ENCODE assay signal across 19 cellular contexts in genomic region chr5:88677502-88677901, GRCh38.
DNase-seq lines count a peak whose midpoint lies in the region; ATAC-seq and TF ChIP-seq lines count a peak whose summit lies in the region.
"Had no signal": no experiment of that assay in that cellular context is flagged by ENCODE, and none has a peak within 500 bp of the region (broad histone marks: within the 10 kb centered on the region; RNA-seq: fewer than 3 reads in every experiment).

No MANE protein-coding gene starts in this region.

- H3K9me2 ChIP-seq in OCI-LY1 (ENCODE audit: low read depth, low read length) = no peaks in the 10 kb centered on the region

- peak overlapping the region in 1 of 4 donors; percentile 76 for H3K4me3 Mint-ChIP-seq in IgD-negative memory B cell
- H3K4me3 Mint-ChIP-seq: activated B cell treated with CpG ODN at 0.5 μM for 24 hours, nephron progenitor cell had no signal

- ATAC-seq in GM18867 (IDR thresholded peaks at IDR 0.05; ENCODE audit: unreplicated experiment) = no peak
- ATAC-seq: GM12878, heart left ventricle, psoas muscle, Right ventricle myocardium inferior had no signal

- no peak overlapping the region for H2AFZ ChIP-seq in OCI-LY1 (ENCODE audit: low read length)

- H3K9ac ChIP-seq in OCI-LY1 (ENCODE audit: low read length) = no peak overlapping the region; the same call in 1 of the 2 replicates
- H3K9ac ChIP-seq: BLaER1 had no signal

- peak overlapping the region; percentile 83 to 88 (median 87) for H3K27ac Mint-ChIP-seq in IgD-negative memory B cell
- H3K27ac Mint-ChIP-seq: activated B cell treated with CpG ODN at 0.5 μM for 24 hours, nephron progenitor cell had no signal

- H3K4me2 ChIP-seq in OCI-LY1 (ENCODE audit: low read length) = peak overlapping the region; percentile 91
- H3K4me2 ChIP-seq: BLaER1, smooth muscle cell had no signal

- no peak for TF ChIP-seq CTCF in OCI-LY1 (IDR thresholded peaks at IDR 0.05; ENCODE audit: low read length)

- peaks cover 4 to 27% (median 17%) of the 10 kb centered on the region in 3 donors for H3K4me1 Mint-ChIP-seq in IgD-negative memory B cell

- no peaks in the 10 kb centered on the region for H3K27me3 ChIP-seq in OCI-LY1 (ENCODE audit: insufficient read depth, low read length)

- peaks cover 4% of the 10 kb centered on the region; the same call in 1 of the 2 replicates for H3K36me3 ChIP-seq in OCI-LY1 (ENCODE audit: insufficient read depth, low read length)
- H3K36me3 ChIP-seq: BLaER1, heart left ventricle had no signal

- H3K27ac ChIP-seq in OCI-LY1 (ENCODE audit: low read depth, low read length, poor library complexity, severe bottlenecking) (no peak overlapping the region), caudate nucleus (ENCODE audit: low read depth, low read length) (peak overlapping the region; percentile 98)
- H3K27ac ChIP-seq: BLaER1, heart left ventricle, psoas muscle had no signal

- H3K79me2 ChIP-seq in OCI-LY1 (ENCODE audit: insufficient read depth, low read length) = peaks cover 10% of the 10 kb centered on the region

- no peaks in the 10 kb centered on the region; the same call in 1 of the 2 replicates for H3F3A ChIP-seq in OCI-LY1 (ENCODE audit: insufficient read depth, low read length)

- DNase-seq in caudate nucleus (lab: John Stamatoyannopoulos, UW) = no peak
- peak; percentile 22 for DNase-seq in putamen (ENCODE audit: low spot score)
- no peak for DNase-seq in NCI-H1048 (lab: John Stamatoyannopoulos, UW)
- no peak for DNase-seq in mesenteric fat pad (ENCODE audit: low spot score)
- DNase-seq: activated B cell treated with CpG ODN at 0.5 μM for 24 hours; activated T-cell treated with anti-CD3 and anti-CD28 coated beads, Interleukin-2, amount 50 U/mL, for 48 hours; cerebellar nuclear complex; heart left ventricle; NCI-H187 treated with DMSO at 0.1 percent for 48 hours; nephron progenitor cell; psoas muscle; stimulated activated CD8-positive, alpha-beta memory T cell treated with anti-CD3 and anti-CD28 coated beads, Interleukin-4, amount 100 ng/mL, for 48 hours had no signal

- H3K9me3 ChIP-seq in OCI-LY1 (ENCODE audit: low read length) = no peaks in the 10 kb centered on the region
- H3K9me3 ChIP-seq: heart left ventricle, psoas muscle had no signal

- no peaks in the 10 kb centered on the region for H4K20me1 ChIP-seq in OCI-LY1 (ENCODE audit: insufficient read depth, low read length)

- peaks cover 67% of the 10 kb centered on the region for H3K27me3 Mint-ChIP-seq in IgD-negative memory B cell

- peak overlapping the region; percentile 83 for H3K4me3 ChIP-seq in OCI-LY1 (ENCODE audit: low read depth, low read length, poor library complexity, severe bottlenecking)
- H3K4me3 ChIP-seq: BLaER1, GM12878, heart left ventricle, psoas muscle, smooth muscle cell had no signal

- peaks cover 6% of the 10 kb centered on the region for H3K36me3 Mint-ChIP-seq in IgD-negative memory B cell

- H3K4me1 ChIP-seq in OCI-LY1 (ENCODE audit: insufficient read depth, low read length, severe bottlenecking) = peaks cover 54% of the 10 kb centered on the region

- peaks cover 1 to 18% (median 5%) of the 10 kb centered on the region in 3 donors for H3K9me3 Mint-ChIP-seq in IgD-negative memory B cell
- H3K9me3 Mint-ChIP-seq: activated B cell treated with CpG ODN at 0.5 μM for 24 hours, nephron progenitor cell had no signal
